ENCODE assay signal across 28 cellular contexts in genomic region chr9:89842267-89842768, GRCh38.
A peak's percentile ranks its signal among the peaks of the same experiment; 100 is the strongest.
DNase-seq lines count a peak whose midpoint lies in the region; ATAC-seq, FAIRE-seq and TF ChIP-seq lines count a peak whose summit lies in the region.
"Had no signal": no experiment of that assay in that cellular context is flagged by ENCODE, and none has a peak within 500 bp of the region (broad histone marks: within the 10 kb centered on the region; RNA-seq: fewer than 3 reads in every experiment).

No MANE protein-coding gene starts in this region.

- BruUV-seq in HepG2 (replicated peaks; lab: Mats Ljungman, UMichigan), result no TSS peak

- no peak overlapping the region for H3K27ac Mint-ChIP-seq in osteocyte (ENCODE audit: unreplicated experiment)
- H3K27ac Mint-ChIP-seq: activated T-helper 2 cell treated with anti-CD3 and anti-CD28 coated beads, Interferon-gamma antibody, Interleukin-2, Interleukin-4, amounts not matched to agents 10 μg/mL and 5 μg/mL and 100 μg/mL, durations not matched to agents 14 hours and 24 hours and 36 hours had no signal

- H3K36me3 Mint-ChIP-seq in osteocyte (ENCODE audit: unreplicated experiment), result no peaks in the 10 kb centered on the region
- H3K36me3 Mint-ChIP-seq: activated naive CD4-positive, alpha-beta T cell treated with anti-CD3 and anti-CD28 coated beads, Interleukin-2, amount 50 U/mL, for 72 hours had no signal

- H2AK5ac ChIP-seq in neuronal stem cell (ENCODE audit: low read depth, low read length), result peak overlapping the region; percentile 25

- H3K27ac ChIP-seq in liver (ENCODE audit: low read depth in 1 of 2, low read length in 2 of 2) (peak overlapping the region in 1 of 2 donors; percentile 39), HepG2 (ENCODE audit: extremely low read length, insufficient read depth, low read length) (no peak overlapping the region), kidney (ENCODE audit: low read depth in 2 of 2, low read length in 2 of 2) (no peak overlapping the region), neuronal stem cell (replicated peaks; ENCODE audit: low read length) (no peak overlapping the region)
- H3K27ac ChIP-seq: BLaER1 treated with 17β-estradiol and CSF1 and Interleukin-3, amounts not matched to agents 10 nM and 100 nM; skin epidermis; VCaP had no signal

- FAIRE-seq in HepG2 (lab: Jason Lieb, UNC) (no peak), kidney (lab: Jason Lieb, UNC) (no peak)
- FAIRE-seq: endothelial cell of umbilical vein had no signal

- H3K4me2 ChIP-seq in HepG2 (ENCODE audit: low read depth, low read length), result no peak overlapping the region
- H3K4me2 ChIP-seq in neuronal stem cell (ENCODE audit: insufficient read depth, low read length, poor library complexity, severe bottlenecking), result no peak overlapping the region

- no peaks in the 10 kb centered on the region for H4K20me1 ChIP-seq in HepG2 (ENCODE audit: insufficient read depth, low read length)
- H4K20me1 ChIP-seq: BLaER1 treated with 17β-estradiol and CSF1 and Interleukin-3, amounts not matched to agents 10 nM and 100 nM had no signal

- H3K4me3 Mint-ChIP-seq in osteocyte (ENCODE audit: unreplicated experiment), result no peak overlapping the region
- H3K4me3 Mint-ChIP-seq: neural crest cell had no signal

- no peak for TF ChIP-seq CTCF in liver (IDR thresholded peaks at IDR 0.05; ENCODE audit: low read depth, low read length, missing input control)
- TF ChIP-seq CTCF in HepG2 (CRISPR knock-in tag; IDR thresholded peaks at IDR 0.05), result no peak
- no peak for TF ChIP-seq CTCF in kidney (IDR thresholded peaks at IDR 0.05; ENCODE audit: borderline replicate concordance, extremely low read depth, insufficient read depth)
- no peak for TF ChIP-seq CTCF in osteocyte (IDR thresholded peaks at IDR 0.05)

- no peak overlapping the region for H4K8ac ChIP-seq in neuronal stem cell (ENCODE audit: low read depth, low read length)

- peak overlapping the region; percentile 53 for H3K18ac ChIP-seq in neuronal stem cell (ENCODE audit: low read length)

- H3K9me3 Mint-ChIP-seq in osteocyte (ENCODE audit: unreplicated experiment), result no peaks in the 10 kb centered on the region
- H3K9me3 Mint-ChIP-seq: activated naive CD4-positive, alpha-beta T cell treated with anti-CD3 and anti-CD28 coated beads, Interleukin-2, amount 50 U/mL, for 72 hours; activated T-helper 2 cell treated with anti-CD3 and anti-CD28 coated beads, Interferon-gamma antibody, Interleukin-2, Interleukin-4, amounts not matched to agents 10 μg/mL and 5 μg/mL and 100 μg/mL, durations not matched to agents 14 hours and 24 hours and 36 hours had no signal

- intact Hi-C loops in HepG2 (cut with micrococcal nuclease; ENCODE audit: unreplicated experiment), result no loop called here
- intact Hi-C loops in kidney (cut with DNase I), result no loop called here

- no peaks in the 10 kb centered on the region for H3K79me1 ChIP-seq in neuronal stem cell (ENCODE audit: low read depth, low read length)

- H4K91ac ChIP-seq in neuronal stem cell (ENCODE audit: low read depth, low read length, poor library complexity), result no peak overlapping the region

- ATAC-seq in HepG2 (no peak), HG02885 (IDR thresholded peaks at IDR 0.05; ENCODE audit: poor library complexity, unreplicated experiment) (no peak), GM21526 (IDR thresholded peaks at IDR 0.05; ENCODE audit: low FRiP score, unreplicated experiment) (no peak), HG02852 (IDR thresholded peaks at IDR 0.05; ENCODE audit: unreplicated experiment) (no peak)
- ATAC-seq: activated naive CD4-positive, alpha-beta T cell treated with anti-CD3 and anti-CD28 coated beads, Interleukin-2, amount 50 U/mL, for 72 hours had no signal

- H3K36me3 ChIP-seq in liver (ENCODE audit: control insufficient read depth in 4 of 4, insufficient read depth in 3 of 4, low read depth in 1 of 4, low read length in 3 of 4) (no peaks in the 10 kb centered on the region), HepG2 (replicated peaks in 1 of 2; ENCODE audit: control insufficient read depth in 1 of 2, insufficient read depth in 2 of 2, low read length in 2 of 2) (no peaks in the 10 kb centered on the region), kidney (ENCODE audit: control insufficient read depth in 1 of 2, insufficient read depth in 2 of 2, low read length in 2 of 2) (no peaks in the 10 kb centered on the region), neuronal stem cell (replicated peaks in 1 of 2; ENCODE audit: control insufficient read depth in 2 of 2, insufficient read depth in 2 of 2, low read length in 2 of 2) (no peaks in the 10 kb centered on the region)
- H3K36me3 ChIP-seq: BLaER1 treated with 17β-estradiol and CSF1 and Interleukin-3, amounts not matched to agents 10 nM and 100 nM; HAP-1 had no signal

- DNase-seq in HepG2 (ENCODE audit: low spot score) (no peak), kidney (peak; percentile 62), neuronal stem cell (ENCODE audit: low spot score) (no peak), osteocyte (ENCODE audit: extremely low spot score, unreplicated experiment) (no peak)
- DNase-seq: ACHN; activated CD4-positive, alpha-beta T cell treated with anti-CD3 and anti-CD28 coated beads, Interleukin-2, amount 50 U/mL, for 1 hour; aorta; Calu3; caudate nucleus; EL; IMR-90; NCI-H1105; NCI-H1930; NCI-H226; NCI-H774; stimulated activated CD4-positive, alpha-beta T cell treated with anti-CD3 and anti-CD28 coated beads, Interleukin-2, amount 100 ng/mL, for 24 hours had no signal

- H2BK12ac ChIP-seq in neuronal stem cell (ENCODE audit: low read length), result no peak overlapping the region

- H3K23ac ChIP-seq in neuronal stem cell (ENCODE audit: low read depth, low read length, poor library complexity), result no peak overlapping the region

- H3K9ac ChIP-seq in liver (ENCODE audit: low read depth in 1 of 2, low read length in 2 of 2), result no peak overlapping the region
- no peak overlapping the region for H3K9ac ChIP-seq in HepG2 (ENCODE audit: insufficient read depth, low read depth, low read length)
- no peak overlapping the region for H3K9ac ChIP-seq in kidney (ENCODE audit: low read length in 2 of 2)
- H3K9ac ChIP-seq in neuronal stem cell (ENCODE audit: low read depth, low read length, poor library complexity), result no peak overlapping the region
- H3K9ac ChIP-seq: BLaER1 treated with 17β-estradiol and CSF1 and Interleukin-3, amounts not matched to agents 10 nM and 100 nM had no signal

- in situ Hi-C loops in HepG2 (cut with HindIII; ENCODE audit: extremely low pct_ligation_motif_present, low pct_unique_long_range_greater_than_20kb), result no loop called here

- no peak overlapping the region for H3K4ac ChIP-seq in neuronal stem cell (ENCODE audit: low read length)

- H3K27me3 ChIP-seq in liver (ENCODE audit: control insufficient read depth in 4 of 4, insufficient read depth in 4 of 4, low read length in 3 of 4) (no peaks in the 10 kb centered on the region), HepG2 (ENCODE audit: control insufficient read depth in 1 of 2, insufficient read depth in 2 of 2, low read length in 2 of 2) (peaks cover 1 to 18% of the 10 kb centered on the region in 2 experiments; a peak in 2 of 5 replicates), neuronal stem cell (ENCODE audit: control insufficient read depth in 3 of 3, insufficient read depth in 3 of 3, low read depth in 1 of 3, low read length in 3 of 3) (no peaks in the 10 kb centered on the region)
- H3K27me3 ChIP-seq: BLaER1 treated with 17β-estradiol and CSF1 and Interleukin-3, amounts not matched to agents 10 nM and 100 nM had no signal

- CTCF ChIA-PET in HepG2 (lab: Yijun Ruan, JAX; ENCODE audit: low intra/inter-chr PET ratio, low total read pairs), result no interaction called here

- TF ChIP-seq EP300 in HepG2 (IDR thresholded peaks at IDR 0.05; ENCODE audit: low read depth in 2 of 2, low read length in 2 of 2) (no peak), HepG2 (CRISPR knock-in tag; IDR thresholded peaks at IDR 0.05; ENCODE audit: borderline replicate concordance) (no peak)

- peaks cover 5% of the 10 kb centered on the region for H3K27me3 Mint-ChIP-seq in osteocyte (ENCODE audit: unreplicated experiment)

- 53% methylated on average over 8 of the region's 8 CpGs for WGBS in liver
- 50% methylated on average over 7 of the region's 8 CpGs for WGBS in HepG2 (ENCODE audit: low lambda C conversion rate)
- no CpG with 5 or more reads among the region's 8 CpGs for WGBS in neuronal stem cell (ENCODE audit: extremely low coverage in 2 of 2, insufficient read length in 2 of 2, insufficient replicate concordance in 1 of 2), 2 donors

- no peak for TF ChIP-seq POLR2A in HepG2 (IDR thresholded peaks at IDR 0.05; ENCODE audit: insufficient read depth in 1 of 2, low read depth in 2 of 2, low read length in 2 of 2)

- H2BK5ac ChIP-seq in neuronal stem cell (ENCODE audit: low read length), result no peak overlapping the region

- H3K14ac ChIP-seq in neuronal stem cell (ENCODE audit: low read length), result no peak overlapping the region

- no peak overlapping the region for H2BK15ac ChIP-seq in neuronal stem cell (ENCODE audit: low read length)

- TF ChIP-seq RAD21 in liver (IDR thresholded peaks at IDR 0.05), result peak; percentile 49 to 53
- TF ChIP-seq RAD21 in HepG2 (CRISPR knock-in tag; IDR thresholded peaks at IDR 0.05), result no peak

- H3K4me1 ChIP-seq in liver (ENCODE audit: control insufficient read depth in 4 of 4, insufficient read depth in 4 of 4, low read length in 3 of 4) (peaks cover 5 to 22% (median 9%) of the 10 kb centered on the region in 4 donors), HepG2 (ENCODE audit: insufficient read depth, low read length) (no peaks in the 10 kb centered on the region), kidney (ENCODE audit: control insufficient read depth in 1 of 2, insufficient read depth in 1 of 2, low read depth in 1 of 2, low read length in 2 of 2) (peaks cover 0 to 4% of the 10 kb centered on the region in 2 donors), neuronal stem cell (ENCODE audit: control insufficient read depth in 2 of 2, insufficient read depth in 1 of 2, low read depth in 1 of 2, low read length in 2 of 2) (peaks cover 0 to 3% of the 10 kb centered on the region in 2 donors)
- H3K4me1 ChIP-seq: HAP-1 had no signal

- H3K4me3 ChIP-seq in liver (ENCODE audit: low read depth in 1 of 3, low read length in 3 of 3) (no peak overlapping the region), HepG2 (replicated peaks in 1 of 3; ENCODE audit: insufficient read depth in 1 of 3, low read depth in 2 of 3, low read length in 3 of 3) (no peak overlapping the region), kidney (ENCODE audit: low read length in 2 of 2) (no peak overlapping the region), neuronal stem cell (ENCODE audit: low read length in 2 of 2) (no peak overlapping the region)
- H3K4me3 ChIP-seq: BLaER1 treated with 17β-estradiol and CSF1 and Interleukin-3, amounts not matched to agents 10 nM and 100 nM; HAP-1; skin epidermis had no signal

- no peak overlapping the region for H2AFZ ChIP-seq in HepG2 (ENCODE audit: low read length)
- H2AFZ ChIP-seq in neuronal stem cell (ENCODE audit: low read length), result no peak overlapping the region

- H3K4me1 Mint-ChIP-seq in osteocyte (ENCODE audit: unreplicated experiment), result no peaks in the 10 kb centered on the region

- POLR2A ChIA-PET in HepG2 (lab: Yijun Ruan, JAX), result no interaction called here

- H3K79me2 ChIP-seq in HepG2 (ENCODE audit: insufficient read depth, low read length), result no peaks in the 10 kb centered on the region

- no peak overlapping the region for H2BK120ac ChIP-seq in neuronal stem cell (ENCODE audit: low read depth, low read length)

- H3K9me3 ChIP-seq in liver (ENCODE audit: control insufficient read depth in 4 of 4, low read length in 3 of 4) (no peaks in the 10 kb centered on the region), HepG2 (ENCODE audit: low read length) (no peaks in the 10 kb centered on the region), kidney (ENCODE audit: control insufficient read depth in 1 of 2, low read length in 2 of 2) (no peaks in the 10 kb centered on the region), neuronal stem cell (replicated peaks in 1 of 2; ENCODE audit: control insufficient read depth in 2 of 2, insufficient read depth in 1 of 2, low read depth in 1 of 2, low read length in 2 of 2) (no peaks in the 10 kb centered on the region)
- H3K9me3 ChIP-seq: BLaER1 treated with 17β-estradiol and CSF1 and Interleukin-3, amounts not matched to agents 10 nM and 100 nM; HAP-1 had no signal
